Comparison of ENCODE assay signal across 1 cellular context in the genomic region with DNA sequence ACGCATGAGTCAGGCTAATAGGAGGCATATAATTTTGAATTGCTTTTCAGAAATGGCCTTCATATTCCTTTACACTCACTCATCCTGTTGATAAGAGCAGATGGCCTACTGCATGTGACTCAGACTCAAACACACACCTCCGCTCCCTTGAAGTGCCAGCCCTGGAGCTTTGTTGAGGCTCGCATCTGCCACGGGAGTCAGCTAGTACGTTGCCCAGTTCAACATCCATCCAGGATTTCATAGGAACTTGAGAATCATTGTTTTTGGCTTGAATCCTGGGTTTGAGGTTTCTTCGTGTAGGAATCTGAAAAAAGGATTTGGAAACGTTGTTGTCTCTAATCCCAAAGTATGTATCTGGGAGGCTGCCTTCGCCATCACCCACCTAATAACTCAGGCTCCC.
TF ChIP-seq lines count a peak whose summit lies in the region.

No MANE protein-coding gene starts in this region.

TF ChIP-seq in WTC11, 78 proteins besides CTCF, POLR2A, EP300 and RAD21 (continued from another document):
- TF ChIP-seq, protein P1, sequence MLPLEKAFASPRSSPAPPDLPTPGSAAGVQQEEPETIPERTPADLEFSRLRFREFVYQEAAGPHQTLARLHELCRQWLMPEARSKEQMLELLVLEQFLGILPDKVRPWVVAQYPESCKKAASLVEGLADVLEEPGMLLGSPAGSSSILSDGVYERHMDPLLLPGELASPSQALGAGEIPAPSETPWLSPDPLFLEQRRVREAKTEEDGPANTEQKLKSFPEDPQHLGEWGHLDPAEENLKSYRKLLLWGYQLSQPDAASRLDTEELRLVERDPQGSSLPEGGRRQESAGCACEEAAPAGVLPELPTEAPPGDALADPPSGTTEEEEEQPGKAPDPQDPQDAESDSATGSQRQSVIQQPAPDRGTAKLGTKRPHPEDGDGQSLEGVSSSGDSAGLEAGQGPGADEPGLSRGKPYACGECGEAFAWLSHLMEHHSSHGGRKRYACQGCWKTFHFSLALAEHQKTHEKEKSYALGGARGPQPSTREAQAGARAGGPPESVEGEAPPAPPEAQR (CRISPR knock-in tag; IDR thresholded peaks at IDR 0.05) = no peak
- TF ChIP-seq KAT7 (CRISPR knock-in tag; IDR thresholded peaks at IDR 0.05; ENCODE audit: borderline replicate concordance) (no peak), HMGXB4 (CRISPR knock-in tag; IDR thresholded peaks at IDR 0.05) (no peak), ZNF317 (CRISPR knock-in tag; IDR thresholded peaks at IDR 0.05; ENCODE audit: borderline replicate concordance, low read depth) (no peak), CBFB (CRISPR knock-in tag; IDR thresholded peaks at IDR 0.05; ENCODE audit: low read depth) (no peak), NR1H2 (CRISPR knock-in tag; IDR thresholded peaks at IDR 0.05) (no peak), ZBTB43 (CRISPR knock-in tag; IDR thresholded peaks at IDR 0.05) (no peak), MXD4 (CRISPR knock-in tag; IDR thresholded peaks at IDR 0.05; ENCODE audit: borderline replicate concordance) (no peak), NFATC4 (CRISPR knock-in tag; IDR thresholded peaks at IDR 0.05) (no peak)
